1 cellular context compared by ENCODE assay signal in the genomic region with DNA sequence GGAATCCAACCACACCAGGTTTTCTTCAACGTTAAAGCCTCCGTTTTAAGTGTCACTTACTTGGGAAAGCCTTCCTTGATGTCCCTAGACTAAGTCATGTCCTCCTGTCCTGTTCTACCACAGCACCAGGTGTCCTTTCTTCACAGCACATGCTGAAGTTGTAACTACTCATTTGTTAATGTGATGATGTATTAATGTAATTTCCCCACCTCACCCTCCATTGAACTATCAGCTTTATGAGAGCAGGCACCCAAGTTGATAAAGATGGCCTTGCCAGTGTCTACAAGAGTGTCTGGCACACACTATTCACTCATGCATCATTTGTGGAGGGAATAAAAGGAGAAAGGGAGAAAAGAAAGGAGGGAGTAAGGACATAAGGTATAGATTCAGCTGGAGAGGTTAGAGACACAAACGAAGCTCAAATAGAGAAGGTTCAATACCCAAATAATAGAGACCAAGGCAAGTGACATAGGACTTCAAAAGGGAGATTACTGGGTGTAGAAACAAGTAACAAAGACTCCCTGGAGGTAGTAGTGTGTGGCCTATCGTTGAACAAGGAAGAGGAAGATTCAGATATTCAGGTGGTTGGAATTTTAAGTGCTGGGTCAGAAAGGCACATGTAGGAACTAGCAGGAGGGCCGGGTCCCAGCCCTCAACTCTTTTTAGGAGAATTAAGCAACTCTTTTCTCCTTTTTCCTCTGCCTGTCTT.
TF ChIP-seq lines count a peak whose summit lies in the region.

No MANE protein-coding gene starts in this region.

TF ChIP-seq in WTC11, 78 proteins besides CTCF, POLR2A, EP300 and RAD21 (continued from another document):
- TF ChIP-seq, protein P1, sequence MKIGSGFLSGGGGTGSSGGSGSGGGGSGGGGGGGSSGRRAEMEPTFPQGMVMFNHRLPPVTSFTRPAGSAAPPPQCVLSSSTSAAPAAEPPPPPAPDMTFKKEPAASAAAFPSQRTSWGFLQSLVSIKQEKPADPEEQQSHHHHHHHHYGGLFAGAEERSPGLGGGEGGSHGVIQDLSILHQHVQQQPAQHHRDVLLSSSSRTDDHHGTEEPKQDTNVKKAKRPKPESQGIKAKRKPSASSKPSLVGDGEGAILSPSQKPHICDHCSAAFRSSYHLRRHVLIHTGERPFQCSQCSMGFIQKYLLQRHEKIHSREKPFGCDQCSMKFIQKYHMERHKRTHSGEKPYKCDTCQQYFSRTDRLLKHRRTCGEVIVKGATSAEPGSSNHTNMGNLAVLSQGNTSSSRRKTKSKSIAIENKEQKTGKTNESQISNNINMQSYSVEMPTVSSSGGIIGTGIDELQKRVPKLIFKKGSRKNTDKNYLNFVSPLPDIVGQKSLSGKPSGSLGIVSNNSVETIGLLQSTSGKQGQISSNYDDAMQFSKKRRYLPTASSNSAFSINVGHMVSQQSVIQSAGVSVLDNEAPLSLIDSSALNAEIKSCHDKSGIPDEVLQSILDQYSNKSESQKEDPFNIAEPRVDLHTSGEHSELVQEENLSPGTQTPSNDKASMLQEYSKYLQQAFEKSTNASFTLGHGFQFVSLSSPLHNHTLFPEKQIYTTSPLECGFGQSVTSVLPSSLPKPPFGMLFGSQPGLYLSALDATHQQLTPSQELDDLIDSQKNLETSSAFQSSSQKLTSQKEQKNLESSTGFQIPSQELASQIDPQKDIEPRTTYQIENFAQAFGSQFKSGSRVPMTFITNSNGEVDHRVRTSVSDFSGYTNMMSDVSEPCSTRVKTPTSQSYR (CRISPR knock-in tag; IDR thresholded peaks at IDR 0.05), result no peak
- no peak for TF ChIP-seq SMAD3 (CRISPR knock-in tag; IDR thresholded peaks at IDR 0.05; ENCODE audit: borderline replicate concordance)
- no peak for TF ChIP-seq GRHL2 (CRISPR knock-in tag; IDR thresholded peaks at IDR 0.05; ENCODE audit: insufficient replicate concordance, severe bottlenecking)
- no peak for TF ChIP-seq RORB (CRISPR knock-in tag; IDR thresholded peaks at IDR 0.05)
- no peak for TF ChIP-seq ZNF317 (CRISPR knock-in tag; IDR thresholded peaks at IDR 0.05; ENCODE audit: borderline replicate concordance, low read depth)
